In genomic region chr13:45415112-45415511, GRCh38 we compare ENCODE assay signal across 10 cellular contexts. TPM values are rescaled to one million over a fixed set of nuclear protein-coding genes. Genes with fewer than 3 reads are reported as not detected.
DNase-seq lines count a peak whose midpoint lies in the region; ATAC-seq, FAIRE-seq and TF ChIP-seq lines count a peak whose summit lies in the region.
"Had no signal": no experiment of that assay in that cellular context is flagged by ENCODE, and none has a peak within 500 bp of the region (broad histone marks: within the 10 kb centered on the region; RNA-seq: fewer than 3 reads in every experiment).

No MANE protein-coding gene starts in this region.

- no peak overlapping the region; the same call in 1 of the 2 replicates for H2AFZ ChIP-seq in GM12878 (ENCODE audit: control insufficient read depth, low read depth, low read length)
- no peak overlapping the region for H2AFZ ChIP-seq in HepG2 (ENCODE audit: low read length)
- H2AFZ ChIP-seq in smooth muscle cell (ENCODE audit: low read depth), result no peak overlapping the region

- RAD21 ChIA-PET in GM12878 (lab: Charles Lee; ENCODE audit: unreplicated experiment), result interaction anchor here (0.7 to 1.2 kb wide), 2 partner anchors 20 to 162 kb away, joined by 3 to 5 read pairs; no protein-coding TSS in a partner anchor

- TF ChIP-seq RAD21 in GM12878 (IDR thresholded peaks at IDR 0.05; ENCODE audit: insufficient read depth, low read depth, low read length), result no peak
- TF ChIP-seq RAD21 in HepG2 (CRISPR knock-in tag; IDR thresholded peaks at IDR 0.05), result no peak

- intact Hi-C loops in GM12878 (cut with micrococcal nuclease; ENCODE audit: unreplicated experiment) (loop anchor here (5.0 kb wide), 1 partner anchor 752 kb away; no protein-coding TSS in a partner anchor), HepG2 (cut with micrococcal nuclease; ENCODE audit: unreplicated experiment) (loop anchor here (5.0 kb wide), 1 partner anchor 77 kb away; no protein-coding TSS in a partner anchor)

- H3K9ac ChIP-seq in GM12878 (ENCODE audit: control insufficient read depth, insufficient read depth, low read length) (no peak overlapping the region), HepG2 (ENCODE audit: insufficient read depth, low read depth, low read length) (no peak overlapping the region), smooth muscle cell (ENCODE audit: low read depth) (no peak overlapping the region)

- peaks cover 48% of the 10 kb centered on the region for H3K4me1 Mint-ChIP-seq in HFFc6 (ENCODE audit: low read depth)

- DNase-seq in HFFc6, result no peak
- DNase-seq in GM12878 (ENCODE audit: low read depth, low spot score), result no peak
- no peak for DNase-seq in HepG2 (ENCODE audit: low spot score)
- DNase-seq in smooth muscle cell (lab: John Stamatoyannopoulos, UW; ENCODE audit: unreplicated experiment), result no peak
- no peak for DNase-seq in glomerular visceral epithelial cell (ENCODE audit: extremely low spot score)
- no peak for DNase-seq in H4 (ENCODE audit: low spot score)
- DNase-seq: activated CD4-positive, alpha-beta T cell treated with anti-CD3 and anti-CD28 coated beads, Interleukin-2, amount 50 U/mL, for 1 hour; hippocampal formation; NCI-H187 treated with DMSO at 0.1 percent for 48 hours had no signal

- no TSS peak for BruUV-seq in GM12878 (replicated peaks; lab: Mats Ljungman, UMichigan)
- BruUV-seq in HepG2 (replicated peaks; lab: Mats Ljungman, UMichigan), result no TSS peak

- H3K4me1 ChIP-seq in GM12878 (ENCODE audit: control insufficient read depth, insufficient read depth, low read length), result no peaks in the 10 kb centered on the region
- H3K4me1 ChIP-seq in HepG2 (ENCODE audit: insufficient read depth, low read length), result peaks cover 52% of the 10 kb centered on the region
- H3K4me1 ChIP-seq in smooth muscle cell (ENCODE audit: low read depth), result no peaks in the 10 kb centered on the region

- FAIRE-seq in GM12878 (lab: Jason Lieb, UNC), result no peak
- no peak for FAIRE-seq in HepG2 (lab: Jason Lieb, UNC)

- H3K27me3 ChIP-seq in GM12878 (replicated peaks in 1 of 2; ENCODE audit: control insufficient read depth in 2 of 2, insufficient read depth in 2 of 2, low read length in 1 of 2) (no peaks in the 10 kb centered on the region), HepG2 (ENCODE audit: control insufficient read depth in 1 of 2, insufficient read depth in 2 of 2, low read length in 2 of 2) (no peaks in the 10 kb centered on the region; a peak in 1 of 5 replicates), smooth muscle cell (ENCODE audit: low read depth) (no peaks in the 10 kb centered on the region)

- no peaks in the 10 kb centered on the region for H4K20me1 ChIP-seq in GM12878 (ENCODE audit: control insufficient read depth, insufficient read depth)
- peaks cover 20% of the 10 kb centered on the region; the same call in 1 of the 2 replicates for H4K20me1 ChIP-seq in HepG2 (ENCODE audit: insufficient read depth, low read length)
- H4K20me1 ChIP-seq in smooth muscle cell (ENCODE audit: low read depth), result no peaks in the 10 kb centered on the region

- H3K36me3 Mint-ChIP-seq in HFFc6 (ENCODE audit: low read depth), result no peaks in the 10 kb centered on the region; the same call in 1 of the 2 replicates

- no peak for ATAC-seq in GM12878
- no peak for ATAC-seq in HepG2
- ATAC-seq in HG03442 (IDR thresholded peaks at IDR 0.05; ENCODE audit: unreplicated experiment), result no peak

- POLR2A ChIA-PET in GM12878 (lab: Charles Lee), result no interaction called here
- POLR2A ChIA-PET in HepG2 (lab: Yijun Ruan, JAX), result interaction anchor here (0.7 to 6.5 kb wide), 3 partner anchors 52 to 562 kb away, joined by 3 to 47 read pairs (median 4); partner anchors contain the start of gene TPT1

- TF ChIP-seq EP300 in GM12878 (IDR thresholded peaks at IDR 0.05; ENCODE audit: borderline replicate concordance in 1 of 2, control insufficient read depth in 1 of 2, low read depth in 2 of 2, low read length in 2 of 2), result no peak
- no peak for TF ChIP-seq EP300 in HepG2 (IDR thresholded peaks at IDR 0.05; ENCODE audit: low read depth in 2 of 2, low read length in 2 of 2)
- no peak for TF ChIP-seq EP300 in HepG2 (CRISPR knock-in tag; IDR thresholded peaks at IDR 0.05; ENCODE audit: borderline replicate concordance)

- H3K4me3 ChIP-seq in GM12878 (no peak overlapping the region), HepG2 (replicated peaks in 1 of 3; ENCODE audit: insufficient read depth in 1 of 3, low read depth in 2 of 3, low read length in 3 of 3) (peak overlapping the region in 1 of 3 experiments; percentile 39; a peak in 1 of 6 replicates), smooth muscle cell (peak overlapping the region; percentile 22)

- H3F3A ChIP-seq in smooth muscle cell (ENCODE audit: low read depth), result no peaks in the 10 kb centered on the region

- H3K27ac Mint-ChIP-seq in HFFc6, result peak overlapping the region; percentile 40

- TF ChIP-seq CTCF in HFFc6 (IDR thresholded peaks at IDR 0.05) (no peak), GM12878 (IDR thresholded peaks at IDR 0.05 in 2 of 3, conservative IDR thresholded peaks at IDR 0.05 in 1 of 3; ENCODE audit: control insufficient read depth in 2 of 3, extremely low read depth in 1 of 3, insufficient read depth in 1 of 3, low read depth in 3 of 3, low read length in 3 of 3) (no peak), HepG2 (CRISPR knock-in tag; IDR thresholded peaks at IDR 0.05) (no peak), smooth muscle cell (IDR thresholded peaks at IDR 0.05; ENCODE audit: borderline replicate concordance, insufficient read depth, poor library complexity, severe bottlenecking) (no peak)

- no peak for TF ChIP-seq POLR2A in GM12878 (IDR thresholded peaks at IDR 0.05; ENCODE audit: low read depth, low read length)
- TF ChIP-seq POLR2A in HepG2 (IDR thresholded peaks at IDR 0.05; ENCODE audit: insufficient read depth in 1 of 2, low read depth in 2 of 2, low read length in 2 of 2), result no peak

- 0 out of 2 replicates have a peak, but pooled peaks cover 1% of the 10 kb centered on the region for H3K27me3 Mint-ChIP-seq in HFFc6 (ENCODE audit: insufficient read depth)

- 100% methylated on average over 1 of the region's 1 CpG for WGBS in GM12878 (ENCODE audit: insufficient coverage, insufficient replicate concordance, low lambda C conversion rate, missing lambda C conversion rate)
- WGBS in HepG2 (ENCODE audit: low lambda C conversion rate), result 100% methylated on average over 1 of the region's 1 CpG
- 94% methylated on average over 1 of the region's 1 CpG for WGBS in smooth muscle cell (ENCODE audit: low lambda C conversion rate)

- SMC1A ChIA-PET in GM12878 (lab: Charles Lee; ENCODE audit: uncharacterized antibody, unreplicated experiment), result interaction anchor here (0.7 to 3.4 kb wide), 7 partner anchors 10 to 73 kb away, joined by 3 to 14 read pairs (median 4); partner anchors contain the start of gene COG3

- H3K4me3 Mint-ChIP-seq in HFFc6, result no peak overlapping the region

- H3K36me3 ChIP-seq in GM12878 (ENCODE audit: control insufficient read depth in 2 of 2, insufficient read depth in 2 of 2, low read length in 1 of 2) (no peaks in the 10 kb centered on the region; a peak in 1 of 4 replicates), HepG2 (replicated peaks in 1 of 2; ENCODE audit: control insufficient read depth in 1 of 2, insufficient read depth in 2 of 2, low read length in 2 of 2) (peaks cover 2 to 18% of the 10 kb centered on the region in 2 experiments; a peak in 4 of 5 replicates), smooth muscle cell (ENCODE audit: low read depth) (no peaks in the 10 kb centered on the region)

- H3K79me2 ChIP-seq in GM12878 (ENCODE audit: control insufficient read depth, insufficient read depth, low read length) (peaks cover 25% of the 10 kb centered on the region), HepG2 (ENCODE audit: insufficient read depth, low read length) (peaks cover 48% of the 10 kb centered on the region), smooth muscle cell (ENCODE audit: low read depth) (no peaks in the 10 kb centered on the region)

- H3K9me3 ChIP-seq in GM12878 (replicated peaks; ENCODE audit: control insufficient read depth, insufficient read depth, low read length) (no peaks in the 10 kb centered on the region), HepG2 (ENCODE audit: low read length) (no peaks in the 10 kb centered on the region), smooth muscle cell (replicated peaks; ENCODE audit: low read depth) (no peaks in the 10 kb centered on the region)

- in situ Hi-C loops in GM12878 (cut with MboI), result no loop called here
- in situ Hi-C loops in HepG2 (cut with HindIII; ENCODE audit: extremely low pct_ligation_motif_present, low pct_unique_long_range_greater_than_20kb), result loop anchor here (5.0 kb wide), 1 partner anchor 52 kb away; no protein-coding TSS in a partner anchor

- H3K27ac ChIP-seq in GM12878 (ENCODE audit: control insufficient read depth, insufficient read depth) (no peak overlapping the region), HepG2 (ENCODE audit: extremely low read length, insufficient read depth, low read length) (peak overlapping the region; percentile 6), smooth muscle cell (ENCODE audit: low read depth) (no peak overlapping the region)

- H3K9me3 Mint-ChIP-seq in HFFc6, result no peaks in the 10 kb centered on the region

- CTCF ChIA-PET in GM12878 (lab: Yijun Ruan, JAX), result interaction anchor here (1.0 to 3.8 kb wide), 5 partner anchors 8 to 75 kb away, joined by 3 to 19 read pairs (median 12); no protein-coding TSS in a partner anchor
- CTCF ChIA-PET in HepG2 (lab: Yijun Ruan, JAX; ENCODE audit: low intra/inter-chr PET ratio, low total read pairs), result no interaction called here

- peak overlapping the region; percentile 28; the same call in 1 of the 2 replicates for H3K4me2 ChIP-seq in GM12878 (ENCODE audit: control insufficient read depth, insufficient read depth)
- H3K4me2 ChIP-seq in HepG2 (ENCODE audit: low read depth, low read length), result peak overlapping the region; percentile 52
- H3K4me2 ChIP-seq in smooth muscle cell, result peak overlapping the region; percentile 74

RNA-seq across cellular contexts. Expression of gene SLC25A30, which starts 3.1 kb away (rescaled TPM):
- total RNA-seq in HFFc6 (2021; fragmentation: NEBNext Ultra II Directional; extraction: Animal tissue kit (Norgen Biotek cat#: 25700)), result 10 to 100 TPM; 16.5 to 27.2 (median 18.8) TPM
- total RNA-seq in GM12878 (2013; cell fraction: nucleolus; rRNA removed), result 12.4 and 13.2 TPM in 2 replicates
- 4.7 and 5.0 TPM in 2 replicates for total RNA-seq in GM12878 (2014; rRNA removed)
- 8.8 and 9.1 TPM in 2 replicates for total RNA-seq in GM12878 (2014; rRNA removed; fragmentation: Illumina TruSeq; extraction: Trizol)
- total RNA-seq in GM12878 (2021), result 13.5 and 18.0 TPM in 2 replicates
- 3.0 TPM for polyA plus RNA-seq in GM12878 (2011; ENCODE audit: low read depth)
- 16.0 and 19.9 TPM in 2 replicates for polyA plus RNA-seq in GM12878 (2011; rRNA removed)
- polyA plus RNA-seq in GM12878 (2011; cell fraction: cytosol; rRNA removed), result 12.0 and 13.4 TPM in 2 replicates
- polyA plus RNA-seq in GM12878 (2011; cell fraction: nucleus; rRNA removed), result 7.7 and 8.7 TPM in 2 replicates
- polyA plus RNA-seq in GM12878 (2012), result 5.0 and 6.8 TPM in 2 replicates
- polyA plus RNA-seq in GM12878 (2014; fragmentation: Illumina TruSeq; extraction: Trizol), result 16.7 and 22.7 TPM in 2 replicates
- 1 to 10 TPM; 2.4 to 2.7 TPM for polyA plus RNA-seq in GM12878 (2014; fragmentation: Nextera tagmentation; extraction: Ambion mirVana)
- polyA plus RNA-seq in GM12878 (2014; rRNA removed), result 11.8 and 13.7 TPM in 2 replicates
- 1 to 10 TPM; 6.6 to 9.0 TPM for polyA plus RNA-seq in GM12878 (2016; fragmentation: Nextera tagmentation; extraction: Ambion mirVana)
- polyA minus RNA-seq in GM12878 (2011; rRNA and poly(A)+ RNA removed), result 16.9 and 28.3 TPM in 2 replicates
- polyA minus RNA-seq in GM12878 (2011; cell fraction: cytosol; rRNA and poly(A)+ RNA removed), result 9.8 and 13.9 TPM in 2 replicates
- 4.7 and 7.7 TPM in 2 replicates for polyA minus RNA-seq in GM12878 (2011; cell fraction: nucleus; rRNA and poly(A)+ RNA removed)
- 22.5 and 51.1 TPM in 2 replicates for total RNA-seq in HepG2 (2016; rRNA removed; fragmentation: Illumina TruSeq; extraction: Trizol)
- 19.7 and 21.5 TPM in 2 replicates for total RNA-seq in HepG2 (2016; cell fraction: cytosol; rRNA removed; fragmentation: Illumina TruSeq; extraction: Trizol; ENCODE audit: low read depth)
- 23.8 and 44.2 TPM in 2 replicates for total RNA-seq in HepG2 (2016; cell fraction: insoluble cytoplasmic fraction; rRNA removed; fragmentation: Illumina TruSeq; extraction: Trizol)
- 31.3 and 31.8 TPM in 2 replicates for total RNA-seq in HepG2 (2016; cell fraction: membrane; rRNA removed; fragmentation: Illumina TruSeq; extraction: Trizol)
- 20.6 and 22.5 TPM in 2 replicates for total RNA-seq in HepG2 (2016; cell fraction: nucleus; rRNA removed; fragmentation: Illumina TruSeq; extraction: Trizol)
- polyA plus RNA-seq in HepG2 (2011; rRNA removed), result 19.6 and 19.9 TPM in 2 replicates
- 13.8 and 15.3 TPM in 2 replicates for polyA plus RNA-seq in HepG2 (2011; cell fraction: cytosol; rRNA removed)
- 14.3 and 16.7 TPM in 2 replicates for polyA plus RNA-seq in HepG2 (2011; cell fraction: nucleus; rRNA removed)
- 19.1 and 23.4 TPM in 2 replicates for polyA plus RNA-seq in HepG2 (2012)
- 5.3 and 5.9 TPM in 2 replicates for polyA plus RNA-seq in HepG2 (2016; cell fraction: cytosol; fragmentation: Illumina TruSeq; extraction: Trizol; ENCODE audit: low read depth)
- polyA plus RNA-seq in HepG2 (2016; cell fraction: insoluble cytoplasmic fraction; fragmentation: Illumina TruSeq; extraction: Trizol; ENCODE audit: low read depth), result 38.7 and 39.7 TPM in 2 replicates
- 10.5 and 13.7 TPM in 2 replicates for polyA plus RNA-seq in HepG2 (2016; cell fraction: membrane; fragmentation: Illumina TruSeq; extraction: Trizol; ENCODE audit: low read depth)
- polyA plus RNA-seq in HepG2 (2016; cell fraction: nucleus; fragmentation: Illumina TruSeq; extraction: Trizol; ENCODE audit: insufficient read depth, low read depth), result 32.3 and 39.0 TPM in 2 replicates
- polyA minus RNA-seq in HepG2 (2011; rRNA and poly(A)+ RNA removed; ENCODE audit: low replicate concordance), result 8.8 and 61.2 TPM in 2 replicates
- 24.5 and 28.9 TPM in 2 replicates for polyA minus RNA-seq in HepG2 (2011; cell fraction: cytosol; rRNA and poly(A)+ RNA removed)
- 27.6 and 30.8 TPM in 2 replicates for polyA minus RNA-seq in HepG2 (2011; cell fraction: nucleus; rRNA and poly(A)+ RNA removed)
- 6.8 and 7.6 TPM in 2 replicates for total RNA-seq in smooth muscle cell
- polyA plus RNA-seq in smooth muscle cell, result 1.3 and 2.2 TPM in 2 replicates
- total RNA-seq in H4 (2014; rRNA removed; shearing (Covaris generic)), result 5.5 and 7.1 TPM in 2 replicates

RNA-seq across cellular contexts. Expression of gene COG3, which starts 49.6 kb away (rescaled TPM):
- total RNA-seq in HFFc6 (2021; fragmentation: NEBNext Ultra II Directional; extraction: Animal tissue kit (Norgen Biotek cat#: 25700)), result 10 to 100 TPM; 17.5 to 22.2 (median 20.7) TPM
- total RNA-seq in GM12878 (2013; cell fraction: nucleolus; rRNA removed), result 88.1 and 101 TPM in 2 replicates
- total RNA-seq in GM12878 (2014; rRNA removed), result 35.1 and 39.0 TPM in 2 replicates
- 20.9 and 23.9 TPM in 2 replicates for total RNA-seq in GM12878 (2014; rRNA removed; fragmentation: Illumina TruSeq; extraction: Trizol)
- total RNA-seq in GM12878 (2021), result 18.2 and 22.4 TPM in 2 replicates
- polyA plus RNA-seq in GM12878 (2011; ENCODE audit: low read depth), result 11.8 TPM
- polyA plus RNA-seq in GM12878 (2011; rRNA removed), result 24.6 and 31.0 TPM in 2 replicates
- polyA plus RNA-seq in GM12878 (2011; cell fraction: cytosol; rRNA removed), result 19.9 and 20.1 TPM in 2 replicates
- polyA plus RNA-seq in GM12878 (2011; cell fraction: nucleus; rRNA removed), result 34.5 and 39.1 TPM in 2 replicates
- polyA plus RNA-seq in GM12878 (2012), result 25.1 and 48.4 TPM in 2 replicates
- polyA plus RNA-seq in GM12878 (2014; fragmentation: Illumina TruSeq; extraction: Trizol), result 17.6 and 19.5 TPM in 2 replicates
- 1 to 10 TPM; 6.1 to 9.3 TPM for polyA plus RNA-seq in GM12878 (2014; fragmentation: Nextera tagmentation; extraction: Ambion mirVana)
- polyA plus RNA-seq in GM12878 (2014; rRNA removed), result 26.2 and 30.5 TPM in 2 replicates
- polyA plus RNA-seq in GM12878 (2016; fragmentation: Nextera tagmentation; extraction: Ambion mirVana), result 10 to 100 TPM; 22.8 to 23.8 TPM
- polyA minus RNA-seq in GM12878 (2011; rRNA and poly(A)+ RNA removed), result 30.8 and 35.0 TPM in 2 replicates
- 9.7 and 10.7 TPM in 2 replicates for polyA minus RNA-seq in GM12878 (2011; cell fraction: cytosol; rRNA and poly(A)+ RNA removed)
- polyA minus RNA-seq in GM12878 (2011; cell fraction: nucleus; rRNA and poly(A)+ RNA removed), result 56.3 and 84.2 TPM in 2 replicates
- 47.5 and 47.8 TPM in 2 replicates for total RNA-seq in HepG2 (2016; rRNA removed; fragmentation: Illumina TruSeq; extraction: Trizol)
- total RNA-seq in HepG2 (2016; cell fraction: cytosol; rRNA removed; fragmentation: Illumina TruSeq; extraction: Trizol; ENCODE audit: low read depth), result 17.3 and 20.1 TPM in 2 replicates
- total RNA-seq in HepG2 (2016; cell fraction: insoluble cytoplasmic fraction; rRNA removed; fragmentation: Illumina TruSeq; extraction: Trizol), result 44.5 and 51.8 TPM in 2 replicates
- 19.7 and 24.1 TPM in 2 replicates for total RNA-seq in HepG2 (2016; cell fraction: membrane; rRNA removed; fragmentation: Illumina TruSeq; extraction: Trizol)
- 55.8 and 65.6 TPM in 2 replicates for total RNA-seq in HepG2 (2016; cell fraction: nucleus; rRNA removed; fragmentation: Illumina TruSeq; extraction: Trizol)
- polyA plus RNA-seq in HepG2 (2011; rRNA removed), result 32.8 and 37.8 TPM in 2 replicates
- polyA plus RNA-seq in HepG2 (2011; cell fraction: cytosol; rRNA removed), result 20.8 and 21.9 TPM in 2 replicates
- 65.3 and 69.9 TPM in 2 replicates for polyA plus RNA-seq in HepG2 (2011; cell fraction: nucleus; rRNA removed)
- 20.1 and 22.7 TPM in 2 replicates for polyA plus RNA-seq in HepG2 (2012)
- 15.4 and 15.5 TPM in 2 replicates for polyA plus RNA-seq in HepG2 (2016; cell fraction: cytosol; fragmentation: Illumina TruSeq; extraction: Trizol; ENCODE audit: low read depth)
- 33.1 and 38.8 TPM in 2 replicates for polyA plus RNA-seq in HepG2 (2016; cell fraction: insoluble cytoplasmic fraction; fragmentation: Illumina TruSeq; extraction: Trizol; ENCODE audit: low read depth)
- 11.9 and 12.6 TPM in 2 replicates for polyA plus RNA-seq in HepG2 (2016; cell fraction: membrane; fragmentation: Illumina TruSeq; extraction: Trizol; ENCODE audit: low read depth)
- polyA plus RNA-seq in HepG2 (2016; cell fraction: nucleus; fragmentation: Illumina TruSeq; extraction: Trizol; ENCODE audit: insufficient read depth, low read depth), result 54.6 and 64.4 TPM in 2 replicates
- 9.0 and 51.6 TPM in 2 replicates for polyA minus RNA-seq in HepG2 (2011; rRNA and poly(A)+ RNA removed; ENCODE audit: low replicate concordance)
- polyA minus RNA-seq in HepG2 (2011; cell fraction: cytosol; rRNA and poly(A)+ RNA removed), result 18.4 and 20.6 TPM in 2 replicates
- polyA minus RNA-seq in HepG2 (2011; cell fraction: nucleus; rRNA and poly(A)+ RNA removed), result 168 and 170 TPM in 2 replicates
- 38.2 and 46.8 TPM in 2 replicates for total RNA-seq in smooth muscle cell
- polyA plus RNA-seq in smooth muscle cell, result 23.0 and 25.4 TPM in 2 replicates
- 7.5 and 8.4 TPM in 2 replicates for total RNA-seq in H4 (2014; rRNA removed; shearing (Covaris generic))
